9 cellular contexts compared by ENCODE assay signal in genomic region chr16:66508261-66508913, GRCh38. TPM values are rescaled to one million over a fixed set of nuclear protein-coding genes. Genes with fewer than 3 reads are reported as not detected.
DNase-seq lines count a peak whose midpoint lies in the region; ATAC-seq and TF ChIP-seq lines count a peak whose summit lies in the region.
"Had no signal": no experiment of that assay in that cellular context is flagged by ENCODE, and none has a peak within 500 bp of the region (broad histone marks: within the 10 kb centered on the region; RNA-seq: fewer than 3 reads in every experiment).

No MANE protein-coding gene starts in this region.

- H3K4me3 ChIP-seq in esophagus (ENCODE audit: low read depth in 1 of 2, low read length in 2 of 2) = no peak overlapping the region
- no peak overlapping the region for H3K4me3 ChIP-seq in parathyroid adenoma (ENCODE audit: low read depth, low read length)
- H3K4me3 ChIP-seq: dorsolateral prefrontal cortex had no signal

- peak; percentile 86 for DNase-seq in HT-29 (ENCODE audit: low spot score)
- DNase-seq in NCI-H2081 (lab: John Stamatoyannopoulos, UW) = no peak
- no peak for DNase-seq in cerebellum (ENCODE audit: low spot score)

- H3K9ac ChIP-seq in parathyroid adenoma = no peak overlapping the region

- H3K9me3 ChIP-seq in esophagus (ENCODE audit: control insufficient read depth in 2 of 2, insufficient read depth in 1 of 2, low read depth in 1 of 2, low read length in 1 of 2) (no peaks in the 10 kb centered on the region), parathyroid adenoma (ENCODE audit: control insufficient read depth, low read length) (no peaks in the 10 kb centered on the region)

- peaks cover 2% of the 10 kb centered on the region for H3K79me2 ChIP-seq in parathyroid adenoma

- WGBS in esophagus, 2 donors = 42 to 52% methylated on average over 7 of the region's 7 CpGs

- H3K27me3 ChIP-seq in esophagus (ENCODE audit: control insufficient read depth in 1 of 2, insufficient read depth in 2 of 2, low read length in 2 of 2) (no peaks in the 10 kb centered on the region), parathyroid adenoma (ENCODE audit: control insufficient read depth, insufficient read depth, low read length) (no peaks in the 10 kb centered on the region)
- H3K27me3 ChIP-seq: dorsolateral prefrontal cortex had no signal

- ATAC-seq in GM18505 (IDR thresholded peaks at IDR 0.05; ENCODE audit: unreplicated experiment) (peak; percentile 76), HG02973 (IDR thresholded peaks at IDR 0.05; ENCODE audit: unreplicated experiment) (no peak), GM18870 (IDR thresholded peaks at IDR 0.05; ENCODE audit: unreplicated experiment) (no peak)

- H3K4me1 ChIP-seq in esophagus (ENCODE audit: control insufficient read depth in 2 of 2, insufficient read depth in 2 of 2, low read length in 1 of 2) = peaks cover 2 to 23% of the 10 kb centered on the region in 2 donors
- H3K4me1 ChIP-seq in parathyroid adenoma = peaks cover 23% of the 10 kb centered on the region

- TF ChIP-seq POLR2A in GM18505 (IDR thresholded peaks at IDR 0.05; ENCODE audit: borderline replicate concordance, extremely low read depth, insufficient read depth, insufficient read length) = no peak

- H3K27ac ChIP-seq in esophagus (ENCODE audit: low read depth in 2 of 2, low read length in 1 of 2) (peak overlapping the region; percentile 59 to 60), parathyroid adenoma (peak overlapping the region; percentile 45)

- peak overlapping the region; percentile 34 for H2AFZ ChIP-seq in parathyroid adenoma

- H3K36me3 ChIP-seq in esophagus (ENCODE audit: control insufficient read depth in 2 of 2, insufficient read depth in 2 of 2, low read length in 1 of 2) (no peaks in the 10 kb centered on the region), parathyroid adenoma (ENCODE audit: control insufficient read depth, insufficient read depth, low read length) (no peaks in the 10 kb centered on the region)

- TF ChIP-seq CTCF in parathyroid adenoma (IDR thresholded peaks at IDR 0.05) = no peak

- no peak overlapping the region for H3K4me2 ChIP-seq in parathyroid adenoma (ENCODE audit: low read length)

RNA-seq across cellular contexts. Expression of gene TK2, which starts 41.5 kb away (rescaled TPM):
- 7.7 and 8.9 TPM in 2 replicates for total RNA-seq in HT-29 (2014; rRNA removed; shearing (Covaris generic))
- 1 to 10 TPM; 5.9 to 8.3 TPM for polyA plus RNA-seq in esophagus
- 26.6 TPM for total RNA-seq in cerebellum

RNA-seq across cellular contexts. Expression of gene CKLF, which starts 44.0 kb away (rescaled TPM):
- total RNA-seq in HT-29 (2014; rRNA removed; shearing (Covaris generic)) = 97.0 and 120 TPM in 2 replicates
- polyA plus RNA-seq in esophagus = 10 to 100 TPM; 14.9 to 29.7 TPM
- 45.0 TPM for total RNA-seq in cerebellum

RNA-seq across cellular contexts. Expression of gene CMTM1, which starts 57.9 kb away (rescaled TPM):
- total RNA-seq in HT-29 (2014; rRNA removed; shearing (Covaris generic)) = 5.8 and 13.9 TPM in 2 replicates
- polyA plus RNA-seq in esophagus = under 1 TPM; 0.14 to 0.22 TPM
- total RNA-seq in cerebellum = 7.6 TPM
